In the genomic region with DNA sequence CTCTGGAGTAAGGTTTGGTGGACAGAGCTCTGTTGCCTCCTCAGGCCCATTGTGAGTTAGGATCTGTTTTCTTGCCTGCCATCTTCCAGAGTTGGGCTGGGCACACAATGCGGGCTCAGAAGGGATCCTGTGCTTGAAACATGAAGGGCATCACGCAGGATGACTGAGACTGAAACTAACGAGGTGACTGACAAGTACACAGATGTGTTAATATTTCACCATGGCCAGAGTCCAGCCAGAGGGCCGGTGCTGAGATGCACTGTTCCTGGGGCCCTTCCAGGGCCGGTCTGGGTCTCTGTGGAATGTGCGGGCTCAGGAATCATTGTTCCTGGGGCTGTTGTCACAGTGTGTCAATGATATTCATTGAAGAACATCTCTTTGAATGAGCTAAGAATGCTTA, we compare ENCODE assay signal across 16 cellular contexts.
DNase-seq lines count a peak whose midpoint lies in the region; ATAC-seq lines count a peak whose summit lies in the region.
"Had no signal": no experiment of that assay in that cellular context is flagged by ENCODE, and none has a peak within 500 bp of the region (broad histone marks: within the 10 kb centered on the region; RNA-seq: fewer than 3 reads in every experiment).

No MANE protein-coding gene starts in this region.

- peak; percentile 67 for ATAC-seq in GM18873 (IDR thresholded peaks at IDR 0.05; ENCODE audit: low FRiP score, unreplicated experiment)
- ATAC-seq in HG02571 (IDR thresholded peaks at IDR 0.05; ENCODE audit: unreplicated experiment) = peak; percentile 53
- ATAC-seq in HG03175 (IDR thresholded peaks at IDR 0.05; ENCODE audit: unreplicated experiment) = peak; percentile 87

- no peak for DNase-seq in UCSD-AML1 (lab: John Stamatoyannopoulos, UW; ENCODE audit: unreplicated experiment)
- DNase-seq in NCI-H128 (lab: John Stamatoyannopoulos, UW; ENCODE audit: unreplicated experiment) = no peak
- no peak for DNase-seq in GOT3 (lab: John Stamatoyannopoulos, UW)
- DNase-seq in NCI-H146 (lab: John Stamatoyannopoulos, UW) = no peak
- DNase-seq: GF-D8, HCEC 1CT, KBM-7, NCI-H1092, NCI-H1694 treated with DMSO at 0.1 percent for 48 hours, NCI-H345, NCI-H526 treated with DMSO at 0.1 percent for 48 hours, OCI-M1, RPMI8226 had no signal
